Comparison of ENCODE assay signal across 8 cellular contexts in genomic region chr15:100340721-100341661, GRCh38. TPM values are rescaled to one million over a fixed set of nuclear protein-coding genes. Genes with fewer than 3 reads are reported as not detected.
DNase-seq lines count a peak whose midpoint lies in the region; ATAC-seq and TF ChIP-seq lines count a peak whose summit lies in the region.

No MANE protein-coding gene starts in this region.

- ATAC-seq in natural killer cell = peak; percentile 8 to 14 (median 9)

- no peaks in the 10 kb centered on the region for H4K20me1 ChIP-seq in PC-9 (ENCODE audit: insufficient read depth)

- intact Hi-C loops in PC-9 (cut with micrococcal nuclease; ENCODE audit: unreplicated experiment) = no loop called here
- intact Hi-C loops in natural killer cell (cut with micrococcal nuclease) = loop anchor here (5.0 kb wide), 1 partner anchor 139 kb away; no protein-coding TSS in a partner anchor

- H3K36me3 Mint-ChIP-seq in natural killer cell = no peaks in the 10 kb centered on the region

- H3K4me1 Mint-ChIP-seq in natural killer cell = peaks cover 11 to 13% of the 10 kb centered on the region in 2 donors

- H3K27me3 ChIP-seq in PC-9 (ENCODE audit: insufficient read depth, low read depth) = no peaks in the 10 kb centered on the region

- no peak overlapping the region for H3K27ac Mint-ChIP-seq in natural killer cell

- H3K27ac ChIP-seq in PC-9 = no peak overlapping the region

- H3K9me2 ChIP-seq in PC-9 (ENCODE audit: insufficient read depth) = no peaks in the 10 kb centered on the region

- H2AFZ ChIP-seq in PC-9 = peak overlapping the region; percentile 85; the same call in 1 of the 2 replicates

- no peaks in the 10 kb centered on the region for H3K36me3 ChIP-seq in PC-9 (ENCODE audit: low read depth)

- peak overlapping the region; percentile 66; the same call in 1 of the 2 replicates for H3K4me3 ChIP-seq in PC-9

- DNase-seq in NCI-H748 (lab: John Stamatoyannopoulos, UW; ENCODE audit: unreplicated experiment) (peak; percentile 37), NCI-H748 treated with DMSO at 0.1 percent for 48 hours (lab: John Stamatoyannopoulos, UW) (no peak), PC-9 (no peak), ecto neural progenitor cell (ENCODE audit: low spot score) (peak; percentile 58), natural killer cell (no peak), NCI-H2171 (lab: John Stamatoyannopoulos, UW) (no peak), iPS-NIHi7 (ENCODE audit: extremely low spot score) (no peak), AG08396 (ENCODE audit: low spot score) (no peak)

- no peak for TF ChIP-seq CTCF in PC-9 (conservative IDR thresholded peaks at IDR 0.05)
- TF ChIP-seq CTCF in natural killer cell (IDR thresholded peaks at IDR 0.05) = no peak

- H3K79me2 ChIP-seq in PC-9 (ENCODE audit: low read depth) = no peaks in the 10 kb centered on the region

- peaks cover 21 to 35% of the 10 kb centered on the region in 2 donors for H3K27me3 Mint-ChIP-seq in natural killer cell (ENCODE audit: low read depth in 2 of 2)

- H3K9me3 Mint-ChIP-seq in natural killer cell = no peaks in the 10 kb centered on the region

- peak overlapping the region; percentile 67 for H3K4me3 Mint-ChIP-seq in natural killer cell

- CTCF ChIA-PET in PC-9 (lab: Charles Lee) = no interaction called here

- no peaks in the 10 kb centered on the region for H3K9me3 ChIP-seq in PC-9 (ENCODE audit: insufficient read depth, low read depth)

- peak overlapping the region; percentile 82; the same call in 1 of the 2 replicates for H3K4me2 ChIP-seq in PC-9

- H3F3A ChIP-seq in PC-9 (ENCODE audit: insufficient read depth, low read depth) = no peaks in the 10 kb centered on the region

- POLR2A ChIA-PET in PC-9 (lab: Charles Lee; ENCODE audit: unreplicated experiment) = no interaction called here

- no TSS peak for BruUV-seq in PC-9 (replicated peaks; lab: Mats Ljungman, UMichigan)

- H3K4me1 ChIP-seq in PC-9 (replicated peaks; ENCODE audit: insufficient read depth) = 0 out of 2 replicates have a peak, but pooled peaks cover 5% of the 10 kb centered on the region

RNA-seq across cellular contexts. Expression of gene ADAMTS17, which starts 0.8 kb away (rescaled TPM):
- total RNA-seq in PC-9 (2021) (2.0 and 3.2 TPM in 2 replicates), natural killer cell (1 to 10 TPM; 4.8 to 9.5 (median 5.3) TPM)

Comparison
In these comparisons a context has a peak if more than half of its experiments do, and no peak if none do; other contexts are left out.
1. DNase-seq: peak in NCI-H748 (single experiment) and ecto neural progenitor cell (single experiment); none in NCI-H748 treated with DMSO at 0.1 percent for 48 hours (single experiment), PC-9 (0 of 2), natural killer cell (single experiment), NCI-H2171 (single experiment), iPS-NIHi7 (single experiment) and AG08396 (single experiment).